ENCODE assay signal across 11 cellular contexts in genomic region chr20:36162272-36162966, GRCh38. TPM values are rescaled to one million over a fixed set of nuclear protein-coding genes. Genes with fewer than 3 reads are reported as not detected.
DNase-seq lines count a peak whose midpoint lies in the region; ATAC-seq and TF ChIP-seq lines count a peak whose summit lies in the region.
"Had no signal": no experiment of that assay in that cellular context is flagged by ENCODE, and none has a peak within 500 bp of the region (broad histone marks: within the 10 kb centered on the region; RNA-seq: fewer than 3 reads in every experiment).

No MANE protein-coding gene starts in this region.

- DNase-seq in NCI-H82 (lab: John Stamatoyannopoulos, UW) (peak; percentile 77), NCI-H82 treated with DMSO at 0.1 percent for 48 hours (lab: John Stamatoyannopoulos, UW; ENCODE audit: unreplicated experiment) (no peak), NCI-H69 (lab: John Stamatoyannopoulos, UW) (peak; percentile 79), fibroblast of pulmonary artery (ENCODE audit: low read depth) (peak; percentile 25), substantia nigra (lab: John Stamatoyannopoulos, UW) (peak in 8 of 49 donors; percentile 5 to 75 (median 14)), omental fat pad (ENCODE audit: low spot score) (no peak), NK-92 (lab: John Stamatoyannopoulos, UW; ENCODE audit: unreplicated experiment) (no peak)
- DNase-seq: foreskin keratinocyte, RPMI8226, uterus had no signal

- H3K27ac ChIP-seq in substantia nigra (ENCODE audit: low read depth, low read length, poor library complexity, severe bottlenecking): peak overlapping the region; percentile 11
- H3K27ac ChIP-seq: foreskin keratinocyte, uterus had no signal

- no peak overlapping the region for H3K4me3 ChIP-seq in fibroblast of pulmonary artery (replicated peaks; ENCODE audit: low read depth, low read length)
- H3K4me3 ChIP-seq: uterus had no signal

- TF ChIP-seq CTCF in fibroblast of pulmonary artery (IDR thresholded peaks at IDR 0.05; ENCODE audit: low read length, missing control alignments): no peak
- TF ChIP-seq CTCF in omental fat pad (IDR thresholded peaks at IDR 0.05): no peak

- ATAC-seq in GM19035 (IDR thresholded peaks at IDR 0.05; ENCODE audit: unreplicated experiment): no peak
- ATAC-seq in omental fat pad (ENCODE audit: low FRiP score): no peak
- ATAC-seq: foreskin keratinocyte had no signal

RNA-seq across cellular contexts. Expression of gene EPB41L1, which starts 7.9 kb away (rescaled TPM):
- total RNA-seq in omental fat pad: 10 to 100 TPM; 27.4 to 55.5 (median 46.0) TPM

Comparison
In these comparisons a context has a peak if more than half of its experiments do, and no peak if none do; other contexts are left out.
1. DNase-seq: peak in NCI-H82 (single experiment), NCI-H69 (single experiment) and fibroblast of pulmonary artery (single experiment); none in NCI-H82 treated with DMSO at 0.1 percent for 48 hours (single experiment), omental fat pad (single experiment) and NK-92 (single experiment).